8 cellular contexts compared by ENCODE assay signal in genomic region chr2:237966565-237967462, GRCh38. TPM values are rescaled to one million over a fixed set of nuclear protein-coding genes. Genes with fewer than 3 reads are reported as not detected.
A peak's percentile ranks its signal among the peaks of the same experiment; 100 is the strongest.
DNase-seq lines count a peak whose midpoint lies in the region; ATAC-seq and TF ChIP-seq lines count a peak whose summit lies in the region.

TSS of gene UBE2F (plus strand) at chr2:237967014. CDS start at chr2:237973108, 6,094 bp downstream.

- DNase-seq in AG10803 (ENCODE audit: low read depth): peak; percentile 95
- peak; percentile 91 for DNase-seq in NCI-H446 treated with DMSO at 0.1 percent for 48 hours (lab: John Stamatoyannopoulos, UW)
- DNase-seq in activated CD4-positive, alpha-beta T cell treated with anti-CD3 and anti-CD28 coated beads for 1 hour: peak; percentile 96
- DNase-seq in cerebellum (ENCODE audit: low spot score): peak; percentile 99
- DNase-seq in kidney epithelial cell (ENCODE audit: low read depth): peak; percentile 69
- peak; percentile 95 to 96 for DNase-seq in stimulated activated CD4-positive, alpha-beta T cell treated with anti-CD3 and anti-CD28 coated beads, Interleukin-15, amount 100 ng/mL, for 48 hours (ENCODE audit: low read depth in 2 of 2)

- peak; percentile 97 for ATAC-seq in GM19035 (IDR thresholded peaks at IDR 0.05; ENCODE audit: unreplicated experiment)
- ATAC-seq in HG03354 (IDR thresholded peaks at IDR 0.05; ENCODE audit: poor library complexity, severe bottlenecking, unreplicated experiment): peak; percentile 94

- no peak for TF ChIP-seq CTCF in AG10803 (conservative IDR thresholded peaks at IDR 0.05; ENCODE audit: low read length)
- no peak for TF ChIP-seq CTCF in kidney epithelial cell (IDR thresholded peaks at IDR 0.05; ENCODE audit: insufficient read depth, low read length, poor library complexity, severe bottlenecking)

- H3K4me3 ChIP-seq in AG10803 (ENCODE audit: low read length) (peak within 1 kb of the TSS; percentile 86), kidney epithelial cell (ENCODE audit: low read depth, low read length) (peak within 1 kb of the TSS; percentile 93)

- H3K27me3 ChIP-seq in kidney epithelial cell (ENCODE audit: control insufficient read depth, insufficient read depth, low read length): no peaks in the 10 kb centered on the region

- no peaks in the 10 kb centered on the region for H3K36me3 ChIP-seq in kidney epithelial cell (ENCODE audit: control insufficient read depth, insufficient read depth, low read length)

RNA-seq across cellular contexts. Expression of gene UBE2F, which starts in this region (rescaled TPM):
- 24.6 TPM for total RNA-seq in cerebellum
- 62.3 and 116 TPM in 2 replicates for total RNA-seq in kidney epithelial cell

Comparison
In these comparisons a context has a peak if more than half of its experiments do, and no peak if none do; other contexts are left out.
1. Peak in every context shown above with its lines: DNase-seq, ATAC-seq and H3K4me3 ChIP-seq.